In the genomic region with DNA sequence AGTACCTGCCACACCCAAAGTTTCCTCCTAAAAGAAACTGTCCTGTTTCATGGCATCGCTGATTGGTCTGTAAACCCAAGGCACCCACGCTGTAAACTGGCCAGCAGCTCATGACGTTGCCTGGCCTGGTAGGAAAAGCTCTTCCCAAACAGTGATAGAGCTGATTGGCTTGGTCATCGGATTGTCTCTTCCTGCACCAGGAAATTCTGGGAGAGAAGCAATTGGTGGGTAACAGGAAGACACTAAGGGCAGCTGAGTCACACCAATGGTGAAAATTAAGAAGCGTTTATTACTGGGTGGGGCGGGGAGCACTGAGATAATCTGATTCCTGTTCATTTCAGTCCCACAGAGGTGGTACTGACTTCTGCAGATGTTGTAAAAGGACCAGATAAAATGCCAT, we compare ENCODE assay signal across 11 cellular contexts.
"Had no signal": no experiment of that assay in that cellular context is flagged by ENCODE, and none has a peak within 500 bp of the region (broad histone marks: within the 10 kb centered on the region; RNA-seq: fewer than 3 reads in every experiment).

No MANE protein-coding gene starts in this region.

- H3K4me3 ChIP-seq: colonic mucosa had no signal

- H3K9me3 Mint-ChIP-seq: immature natural killer cell; stimulated activated naive CD8-positive, alpha-beta T cell treated with anti-CD3 and anti-CD28 coated beads, Interleukin-15, amount 100 ng/mL, for 72 hours; type B pancreatic cell had no signal

- H3K36me3 ChIP-seq: colonic mucosa had no signal

- H3K9me3 ChIP-seq: colonic mucosa had no signal

- H3K27me3 ChIP-seq: colonic mucosa, foreskin keratinocyte had no signal

- H3K36me3 Mint-ChIP-seq: brain, type B pancreatic cell had no signal

- ATAC-seq: foreskin keratinocyte; sciatic nerve; stimulated activated naive CD8-positive, alpha-beta T cell treated with anti-CD3 and anti-CD28 coated beads, Interleukin-15, amount 100 ng/mL, for 72 hours had no signal

- H3K27ac Mint-ChIP-seq: stimulated activated naive CD8-positive, alpha-beta T cell treated with anti-CD3 and anti-CD28 coated beads, Interleukin-15, amount 100 ng/mL, for 72 hours; type B pancreatic cell had no signal

- H3K4me1 ChIP-seq: colonic mucosa had no signal

- H3K27ac ChIP-seq: colonic mucosa, foreskin keratinocyte had no signal

- DNase-seq: activated CD4-positive, alpha-beta T cell treated with anti-CD3 and anti-CD28 coated beads, Interleukin-2, amount 50 U/mL, for 48 hours; activated naive CD4-positive, alpha-beta T cell treated with anti-CD3 and anti-CD28 coated beads, Interleukin-2, amount 10 ng/mL, durations not matched to agents 7 days and 5 days; central memory CD4-positive, alpha-beta T cell; colonic mucosa; effector CD8-positive, alpha-beta T cell; foreskin keratinocyte; immature natural killer cell; stimulated activated naive CD8-positive, alpha-beta T cell treated with anti-CD3 and anti-CD28 coated beads, Interleukin-15, amount 100 ng/mL, for 72 hours had no signal
